Comparison of ENCODE assay signal across 15 cellular contexts in genomic region chr6:44869321-44869897, GRCh38.
A peak's percentile ranks its signal among the peaks of the same experiment; 100 is the strongest.
DNase-seq lines count a peak whose midpoint lies in the region; ATAC-seq and TF ChIP-seq lines count a peak whose summit lies in the region.
"Had no signal": no experiment of that assay in that cellular context is flagged by ENCODE, and none has a peak within 500 bp of the region (broad histone marks: within the 10 kb centered on the region; RNA-seq: fewer than 3 reads in every experiment).

No MANE protein-coding gene starts in this region.

- intact Hi-C loops in left ventricle myocardium superior (cut with micrococcal nuclease) = no loop called here

- DNase-seq in GM13977 (ENCODE audit: low spot score) (peak; percentile 53), cerebellum (ENCODE audit: low spot score) (no peak), SK-N-DZ (ENCODE audit: low spot score) (no peak), left ventricle myocardium superior (no peak), WERI-Rb-1 (no peak)
- DNase-seq in activated T-cell treated with anti-CD3 and anti-CD28 coated beads, Interleukin-2, amount 50 U/mL, for 72 hours = peak; percentile 6 to 25
- DNase-seq: CD8-positive, alpha-beta memory T cell; H7; MV-4-11; substantia nigra had no signal

- H3K27ac Mint-ChIP-seq in activated T-cell treated with anti-CD3 and anti-CD28 coated beads, Interleukin-2, amount 50 U/mL, for 72 hours = no peak overlapping the region

- H3K27ac ChIP-seq in WERI-Rb-1 = no peak overlapping the region
- H3K27ac ChIP-seq: epithelial cell of prostate, skin epidermis had no signal

- ATAC-seq in GM19395 (IDR thresholded peaks at IDR 0.05; ENCODE audit: unreplicated experiment) (peak; percentile 82), HG02973 (IDR thresholded peaks at IDR 0.05; ENCODE audit: unreplicated experiment) (peak; percentile 77), left ventricle myocardium superior (no peak)
- peak; percentile 85 to 94 for ATAC-seq in activated T-cell treated with anti-CD3 and anti-CD28 coated beads, Interleukin-2, amount 50 U/mL, for 72 hours (replicated peaks in 1 of 2)

- TF ChIP-seq CTCF in GM13977 (IDR thresholded peaks at IDR 0.05; ENCODE audit: extremely low read depth, insufficient read depth, missing control alignments) (no peak), WERI-Rb-1 (IDR thresholded peaks at IDR 0.05; ENCODE audit: low read depth, low read length) (no peak)

- H3K9me3 Mint-ChIP-seq in activated T-cell treated with anti-CD3 and anti-CD28 coated beads, Interleukin-2, amount 50 U/mL, for 72 hours = peaks cover 8 to 9% of the 10 kb centered on the region in 2 donors

- peaks cover 30% of the 10 kb centered on the region for H3K4me1 Mint-ChIP-seq in activated T-cell treated with anti-CD3 and anti-CD28 coated beads, Interleukin-2, amount 50 U/mL, for 72 hours (ENCODE audit: low read depth)

- no peaks in the 10 kb centered on the region for H3K27me3 Mint-ChIP-seq in activated T-cell treated with anti-CD3 and anti-CD28 coated beads, Interleukin-2, amount 50 U/mL, for 72 hours (ENCODE audit: low read depth)
- H3K27me3 Mint-ChIP-seq: CD8-positive, alpha-beta memory T cell had no signal

- H3K36me3 Mint-ChIP-seq in activated T-cell treated with anti-CD3 and anti-CD28 coated beads, Interleukin-2, amount 50 U/mL, for 72 hours (ENCODE audit: insufficient read depth in 2 of 2) = peaks cover 7 to 17% of the 10 kb centered on the region in 2 donors

- no peaks in the 10 kb centered on the region for H3K27me3 ChIP-seq in WERI-Rb-1 (ENCODE audit: insufficient read depth, low read depth, severe bottlenecking)

- H3K4me3 Mint-ChIP-seq in activated T-cell treated with anti-CD3 and anti-CD28 coated beads, Interleukin-2, amount 50 U/mL, for 72 hours = peak overlapping the region; percentile 12 to 42
- H3K4me3 Mint-ChIP-seq: CD8-positive, alpha-beta memory T cell had no signal

- no peaks in the 10 kb centered on the region for H3K36me3 ChIP-seq in WERI-Rb-1

- H3K4me3 ChIP-seq in WERI-Rb-1 (ENCODE audit: low read depth, low read length) = no peak overlapping the region
- H3K4me3 ChIP-seq: lung, skin epidermis had no signal

- H3K9me3 ChIP-seq in WERI-Rb-1 (ENCODE audit: severe bottlenecking) = peaks cover 9% of the 10 kb centered on the region

- in situ Hi-C loops in GM13977 (cut with MboI; ENCODE audit: low pct_unique_long_range_greater_than_20kb, low sequenced_read_pairs, unreplicated experiment) = no loop called here

Comparison
In these comparisons a context has a peak if more than half of its experiments do, and no peak if none do; other contexts are left out.
1. DNase-seq: peak in GM13977 (single experiment) and activated T-cell treated with anti-CD3 and anti-CD28 coated beads, Interleukin-2, amount 50 U/mL, for 72 hours (2 of 2); none in cerebellum (single experiment), SK-N-DZ (single experiment), left ventricle myocardium superior (single experiment) and WERI-Rb-1 (single experiment).